ENCODE assay signal across 1 cellular context in the genomic region with DNA sequence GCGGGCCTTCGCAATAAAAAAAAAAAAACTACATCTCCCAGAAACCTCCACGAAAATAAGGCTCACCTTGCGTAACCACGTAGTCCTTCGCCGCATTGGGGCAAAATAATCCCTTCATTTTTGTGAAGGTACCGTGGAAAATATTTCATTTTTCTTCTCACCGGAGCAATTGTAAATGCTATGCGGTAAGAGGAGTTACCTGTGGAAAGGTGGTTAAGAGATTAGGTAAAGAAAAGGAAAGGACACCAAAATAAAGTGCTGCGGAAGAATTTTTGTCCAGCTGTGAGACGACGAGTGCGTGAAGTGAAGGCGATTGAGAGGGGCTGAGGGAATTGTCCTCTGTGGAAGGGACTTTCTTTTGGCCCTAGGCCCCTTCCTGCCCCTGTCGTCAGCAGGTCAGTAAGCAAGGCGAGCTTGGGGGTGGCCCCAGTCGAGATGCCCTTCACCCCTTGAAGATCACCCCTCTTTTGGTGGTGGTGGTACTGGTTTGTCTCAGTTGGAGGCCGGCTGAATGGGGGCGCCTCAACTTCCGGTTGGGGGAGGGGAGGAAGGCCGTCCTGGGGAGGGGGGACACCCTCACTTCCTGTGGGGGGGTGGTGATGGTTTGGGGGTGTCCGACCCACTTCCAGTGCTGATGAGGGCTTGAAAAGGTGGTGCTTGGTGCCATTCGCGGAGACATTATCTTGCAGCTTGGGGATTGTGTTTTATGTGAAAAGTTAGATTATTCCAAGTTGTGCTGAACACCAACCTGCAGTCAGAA.
TF ChIP-seq lines count a peak whose summit lies in the region.

A gene (plus strand): TSS at position 279 of the 760 bp plus-strand sequence. CDS start 37,520 bp downstream, outside the sequence.

TF ChIP-seq in HEK293, 187 proteins besides CTCF, POLR2A, EP300 and RAD21 (continued from another document and continues in another):
- TF ChIP-seq, protein P1, sequence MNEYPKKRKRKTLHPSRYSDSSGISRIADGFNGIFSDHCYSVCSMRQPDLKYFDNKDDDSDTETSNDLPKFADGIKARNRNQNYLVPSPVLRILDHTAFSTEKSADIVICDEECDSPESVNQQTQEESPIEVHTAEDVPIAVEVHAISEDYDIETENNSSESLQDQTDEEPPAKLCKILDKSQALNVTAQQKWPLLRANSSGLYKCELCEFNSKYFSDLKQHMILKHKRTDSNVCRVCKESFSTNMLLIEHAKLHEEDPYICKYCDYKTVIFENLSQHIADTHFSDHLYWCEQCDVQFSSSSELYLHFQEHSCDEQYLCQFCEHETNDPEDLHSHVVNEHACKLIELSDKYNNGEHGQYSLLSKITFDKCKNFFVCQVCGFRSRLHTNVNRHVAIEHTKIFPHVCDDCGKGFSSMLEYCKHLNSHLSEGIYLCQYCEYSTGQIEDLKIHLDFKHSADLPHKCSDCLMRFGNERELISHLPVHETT (tag by site-specific recombination; IDR thresholded peaks at IDR 0.05), result peak; percentile 99
- TF ChIP-seq ZNF169 (tag by site-specific recombination; IDR thresholded peaks at IDR 0.05) (no peak), ZNF423 (tag by site-specific recombination; IDR thresholded peaks at IDR 0.05) (no peak), ZNF529 (tag by site-specific recombination; IDR thresholded peaks at IDR 0.05; ENCODE audit: insufficient replicate concordance) (no peak), ZNF433 (tag by site-specific recombination; IDR thresholded peaks at IDR 0.05; ENCODE audit: low read depth) (no peak), ZSCAN30 (tag by site-specific recombination; IDR thresholded peaks at IDR 0.05) (0 out of 2 replicates have a peak, but pooled peaks have one; percentile 7), ZFP69B (tag by site-specific recombination; IDR thresholded peaks at IDR 0.05) (peak; percentile 89), KLF10 (tag by site-specific recombination; IDR thresholded peaks at IDR 0.05) (peak; percentile 50; the same call in 1 of the 2 replicates), ZNF624 (tag by site-specific recombination; IDR thresholded peaks at IDR 0.05) (no peak), OVOL3 (tag by site-specific recombination; IDR thresholded peaks at IDR 0.05) (peak; percentile 71), ZNF114 (tag by site-specific recombination; IDR thresholded peaks at IDR 0.05) (no peak), ZBTB48 (tag by site-specific recombination; IDR thresholded peaks at IDR 0.05) (peak; percentile 86), ZFP37 (tag by site-specific recombination; IDR thresholded peaks at IDR 0.05) (0 out of 2 replicates have a peak, but pooled peaks have one; percentile 42), IKZF3 (tag by site-specific recombination; IDR thresholded peaks at IDR 0.05) (0 out of 2 replicates have a peak, but pooled peaks have one; percentile 11), KLF1 (tag by site-specific recombination; IDR thresholded peaks at IDR 0.05) (0 out of 2 replicates have a peak, but pooled peaks have one; percentile 39), ZNF426 (tag by site-specific recombination; IDR thresholded peaks at IDR 0.05) (no peak), SALL2 (tag by site-specific recombination; IDR thresholded peaks at IDR 0.05; ENCODE audit: borderline replicate concordance) (no peak), EGR2 (tag by site-specific recombination; IDR thresholded peaks at IDR 0.05; ENCODE audit: low read depth) (peak; percentile 20; the same call in 1 of the 2 replicates), ZNF19 (tag by site-specific recombination; IDR thresholded peaks at IDR 0.05; ENCODE audit: low read depth) (no peak; the same call in 1 of the 2 replicates), ZNF629 (tag by site-specific recombination; IDR thresholded peaks at IDR 0.05) (peak; percentile 90), ZBTB7A (tag by site-specific recombination; IDR thresholded peaks at IDR 0.05; ENCODE audit: low read depth) (0 out of 2 replicates have a peak, but pooled peaks have one; percentile 66), SETDB1 (IDR thresholded peaks at IDR 0.05; ENCODE audit: insufficient read length, low read length) (no peak), ZNF677 (tag by site-specific recombination; IDR thresholded peaks at IDR 0.05) (no peak), ZNF214 (tag by site-specific recombination; IDR thresholded peaks at IDR 0.05; ENCODE audit: borderline replicate concordance) (peak; percentile 31; the same call in 1 of the 2 replicates), ZNF530 (tag by site-specific recombination; IDR thresholded peaks at IDR 0.05; ENCODE audit: low read depth) (no peak), ZNF311 (tag by site-specific recombination; IDR thresholded peaks at IDR 0.05; ENCODE audit: borderline replicate concordance) (no peak), ZNF558 (tag by site-specific recombination; IDR thresholded peaks at IDR 0.05) (peak; percentile 61; the same call in 1 of the 2 replicates), ZNF791 (tag by site-specific recombination; IDR thresholded peaks at IDR 0.05) (no peak), HOXD13 (CRISPR knock-in tag; IDR thresholded peaks at IDR 0.05; ENCODE audit: borderline replicate concordance) (no peak)
- TF ChIP-seq, protein P2, sequence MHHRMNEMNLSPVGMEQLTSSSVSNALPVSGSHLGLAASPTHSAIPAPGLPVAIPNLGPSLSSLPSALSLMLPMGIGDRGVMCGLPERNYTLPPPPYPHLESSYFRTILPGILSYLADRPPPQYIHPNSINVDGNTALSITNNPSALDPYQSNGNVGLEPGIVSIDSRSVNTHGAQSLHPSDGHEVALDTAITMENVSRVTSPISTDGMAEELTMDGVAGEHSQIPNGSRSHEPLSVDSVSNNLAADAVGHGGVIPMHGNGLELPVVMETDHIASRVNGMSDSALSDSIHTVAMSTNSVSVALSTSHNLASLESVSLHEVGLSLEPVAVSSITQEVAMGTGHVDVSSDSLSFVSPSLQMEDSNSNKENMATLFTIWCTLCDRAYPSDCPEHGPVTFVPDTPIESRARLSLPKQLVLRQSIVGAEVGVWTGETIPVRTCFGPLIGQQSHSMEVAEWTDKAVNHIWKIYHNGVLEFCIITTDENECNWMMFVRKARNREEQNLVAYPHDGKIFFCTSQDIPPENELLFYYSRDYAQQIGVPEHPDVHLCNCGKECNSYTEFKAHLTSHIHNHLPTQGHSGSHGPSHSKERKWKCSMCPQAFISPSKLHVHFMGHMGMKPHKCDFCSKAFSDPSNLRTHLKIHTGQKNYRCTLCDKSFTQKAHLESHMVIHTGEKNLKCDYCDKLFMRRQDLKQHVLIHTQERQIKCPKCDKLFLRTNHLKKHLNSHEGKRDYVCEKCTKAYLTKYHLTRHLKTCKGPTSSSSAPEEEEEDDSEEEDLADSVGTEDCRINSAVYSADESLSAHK (tag by site-specific recombination; IDR thresholded peaks at IDR 0.05), result peak; percentile 62; the same call in 1 of the 2 replicates
- TF ChIP-seq, protein P3, sequence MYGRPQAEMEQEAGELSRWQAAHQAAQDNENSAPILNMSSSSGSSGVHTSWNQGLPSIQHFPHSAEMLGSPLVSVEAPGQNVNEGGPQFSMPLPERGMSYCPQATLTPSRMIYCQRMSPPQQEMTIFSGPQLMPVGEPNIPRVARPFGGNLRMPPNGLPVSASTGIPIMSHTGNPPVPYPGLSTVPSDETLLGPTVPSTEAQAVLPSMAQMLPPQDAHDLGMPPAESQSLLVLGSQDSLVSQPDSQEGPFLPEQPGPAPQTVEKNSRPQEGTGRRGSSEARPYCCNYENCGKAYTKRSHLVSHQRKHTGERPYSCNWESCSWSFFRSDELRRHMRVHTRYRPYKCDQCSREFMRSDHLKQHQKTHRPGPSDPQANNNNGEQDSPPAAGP (tag by site-specific recombination; IDR thresholded peaks at IDR 0.05), result peak; percentile 92; the same call in 1 of the 2 replicates
- TF ChIP-seq, protein P4, sequence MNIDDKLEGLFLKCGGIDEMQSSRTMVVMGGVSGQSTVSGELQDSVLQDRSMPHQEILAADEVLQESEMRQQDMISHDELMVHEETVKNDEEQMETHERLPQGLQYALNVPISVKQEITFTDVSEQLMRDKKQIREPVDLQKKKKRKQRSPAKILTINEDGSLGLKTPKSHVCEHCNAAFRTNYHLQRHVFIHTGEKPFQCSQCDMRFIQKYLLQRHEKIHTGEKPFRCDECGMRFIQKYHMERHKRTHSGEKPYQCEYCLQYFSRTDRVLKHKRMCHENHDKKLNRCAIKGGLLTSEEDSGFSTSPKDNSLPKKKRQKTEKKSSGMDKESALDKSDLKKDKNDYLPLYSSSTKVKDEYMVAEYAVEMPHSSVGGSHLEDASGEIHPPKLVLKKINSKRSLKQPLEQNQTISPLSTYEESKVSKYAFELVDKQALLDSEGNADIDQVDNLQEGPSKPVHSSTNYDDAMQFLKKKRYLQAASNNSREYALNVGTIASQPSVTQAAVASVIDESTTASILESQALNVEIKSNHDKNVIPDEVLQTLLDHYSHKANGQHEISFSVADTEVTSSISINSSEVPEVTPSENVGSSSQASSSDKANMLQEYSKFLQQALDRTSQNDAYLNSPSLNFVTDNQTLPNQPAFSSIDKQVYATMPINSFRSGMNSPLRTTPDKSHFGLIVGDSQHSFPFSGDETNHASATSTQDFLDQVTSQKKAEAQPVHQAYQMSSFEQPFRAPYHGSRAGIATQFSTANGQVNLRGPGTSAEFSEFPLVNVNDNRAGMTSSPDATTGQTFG (tag by site-specific recombination; IDR thresholded peaks at IDR 0.05; ENCODE audit: borderline replicate concordance), result no peak
- TF ChIP-seq, protein P5, sequence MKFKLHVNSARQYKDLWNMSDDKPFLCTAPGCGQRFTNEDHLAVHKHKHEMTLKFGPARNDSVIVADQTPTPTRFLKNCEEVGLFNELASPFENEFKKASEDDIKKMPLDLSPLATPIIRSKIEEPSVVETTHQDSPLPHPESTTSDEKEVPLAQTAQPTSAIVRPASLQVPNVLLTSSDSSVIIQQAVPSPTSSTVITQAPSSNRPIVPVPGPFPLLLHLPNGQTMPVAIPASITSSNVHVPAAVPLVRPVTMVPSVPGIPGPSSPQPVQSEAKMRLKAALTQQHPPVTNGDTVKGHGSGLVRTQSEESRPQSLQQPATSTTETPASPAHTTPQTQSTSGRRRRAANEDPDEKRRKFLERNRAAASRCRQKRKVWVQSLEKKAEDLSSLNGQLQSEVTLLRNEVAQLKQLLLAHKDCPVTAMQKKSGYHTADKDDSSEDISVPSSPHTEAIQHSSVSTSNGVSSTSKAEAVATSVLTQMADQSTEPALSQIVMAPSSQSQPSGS (tag by site-specific recombination; IDR thresholded peaks at IDR 0.05; ENCODE audit: low read depth), result peak; percentile 63
- TF ChIP-seq, protein P6, sequence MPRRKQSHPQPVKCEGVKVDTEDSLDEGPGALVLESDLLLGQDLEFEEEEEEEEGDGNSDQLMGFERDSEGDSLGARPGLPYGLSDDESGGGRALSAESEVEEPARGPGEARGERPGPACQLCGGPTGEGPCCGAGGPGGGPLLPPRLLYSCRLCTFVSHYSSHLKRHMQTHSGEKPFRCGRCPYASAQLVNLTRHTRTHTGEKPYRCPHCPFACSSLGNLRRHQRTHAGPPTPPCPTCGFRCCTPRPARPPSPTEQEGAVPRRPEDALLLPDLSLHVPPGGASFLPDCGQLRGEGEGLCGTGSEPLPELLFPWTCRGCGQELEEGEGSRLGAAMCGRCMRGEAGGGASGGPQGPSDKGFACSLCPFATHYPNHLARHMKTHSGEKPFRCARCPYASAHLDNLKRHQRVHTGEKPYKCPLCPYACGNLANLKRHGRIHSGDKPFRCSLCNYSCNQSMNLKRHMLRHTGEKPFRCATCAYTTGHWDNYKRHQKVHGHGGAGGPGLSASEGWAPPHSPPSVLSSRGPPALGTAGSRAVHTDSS (tag by site-specific recombination; IDR thresholded peaks at IDR 0.05), result peak; percentile 34; the same call in 1 of the 2 replicates
- TF ChIP-seq, protein P7, sequence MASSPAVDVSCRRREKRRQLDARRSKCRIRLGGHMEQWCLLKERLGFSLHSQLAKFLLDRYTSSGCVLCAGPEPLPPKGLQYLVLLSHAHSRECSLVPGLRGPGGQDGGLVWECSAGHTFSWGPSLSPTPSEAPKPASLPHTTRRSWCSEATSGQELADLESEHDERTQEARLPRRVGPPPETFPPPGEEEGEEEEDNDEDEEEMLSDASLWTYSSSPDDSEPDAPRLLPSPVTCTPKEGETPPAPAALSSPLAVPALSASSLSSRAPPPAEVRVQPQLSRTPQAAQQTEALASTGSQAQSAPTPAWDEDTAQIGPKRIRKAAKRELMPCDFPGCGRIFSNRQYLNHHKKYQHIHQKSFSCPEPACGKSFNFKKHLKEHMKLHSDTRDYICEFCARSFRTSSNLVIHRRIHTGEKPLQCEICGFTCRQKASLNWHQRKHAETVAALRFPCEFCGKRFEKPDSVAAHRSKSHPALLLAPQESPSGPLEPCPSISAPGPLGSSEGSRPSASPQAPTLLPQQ (tag by site-specific recombination; IDR thresholded peaks at IDR 0.05), result peak; percentile 10
- TF ChIP-seq, protein P8, sequence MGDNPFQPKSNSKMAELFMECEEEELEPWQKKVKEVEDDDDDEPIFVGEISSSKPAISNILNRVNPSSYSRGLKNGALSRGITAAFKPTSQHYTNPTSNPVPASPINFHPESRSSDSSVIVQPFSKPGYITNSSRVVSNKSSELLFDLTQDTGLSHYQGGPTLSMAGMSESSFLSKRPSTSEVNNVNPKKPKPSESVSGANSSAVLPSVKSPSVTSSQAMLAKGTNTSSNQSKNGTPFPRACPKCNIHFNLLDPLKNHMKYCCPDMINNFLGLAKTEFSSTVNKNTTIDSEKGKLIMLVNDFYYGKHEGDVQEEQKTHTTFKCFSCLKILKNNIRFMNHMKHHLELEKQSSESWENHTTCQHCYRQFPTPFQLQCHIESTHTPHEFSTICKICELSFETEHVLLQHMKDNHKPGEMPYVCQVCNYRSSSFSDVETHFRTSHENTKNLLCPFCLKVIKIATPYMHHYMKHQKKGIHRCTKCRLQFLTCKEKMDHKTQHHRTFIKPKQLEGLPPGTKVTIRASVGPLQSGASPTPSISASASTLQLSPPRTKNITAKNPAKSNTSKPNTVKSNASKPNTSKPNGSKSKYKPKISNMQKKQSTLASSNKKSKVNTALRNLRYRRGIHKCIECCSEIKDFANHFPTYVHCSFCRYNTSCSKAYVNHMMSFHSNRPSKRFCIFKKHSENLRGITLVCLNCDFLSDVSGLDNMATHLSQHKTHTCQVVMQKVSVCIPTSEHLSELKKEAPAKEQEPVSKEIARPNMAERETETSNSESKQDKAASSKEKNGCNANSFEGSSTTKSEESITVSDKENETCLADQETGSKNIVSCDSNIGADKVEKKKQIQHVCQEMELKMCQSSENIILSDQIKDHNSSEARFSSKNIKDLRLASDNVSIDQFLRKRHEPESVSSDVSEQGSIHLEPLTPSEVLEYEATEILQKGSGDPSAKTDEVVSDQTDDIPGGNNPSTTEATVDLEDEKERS (tag by site-specific recombination; IDR thresholded peaks at IDR 0.05), result no peak
- TF ChIP-seq, protein P9, sequence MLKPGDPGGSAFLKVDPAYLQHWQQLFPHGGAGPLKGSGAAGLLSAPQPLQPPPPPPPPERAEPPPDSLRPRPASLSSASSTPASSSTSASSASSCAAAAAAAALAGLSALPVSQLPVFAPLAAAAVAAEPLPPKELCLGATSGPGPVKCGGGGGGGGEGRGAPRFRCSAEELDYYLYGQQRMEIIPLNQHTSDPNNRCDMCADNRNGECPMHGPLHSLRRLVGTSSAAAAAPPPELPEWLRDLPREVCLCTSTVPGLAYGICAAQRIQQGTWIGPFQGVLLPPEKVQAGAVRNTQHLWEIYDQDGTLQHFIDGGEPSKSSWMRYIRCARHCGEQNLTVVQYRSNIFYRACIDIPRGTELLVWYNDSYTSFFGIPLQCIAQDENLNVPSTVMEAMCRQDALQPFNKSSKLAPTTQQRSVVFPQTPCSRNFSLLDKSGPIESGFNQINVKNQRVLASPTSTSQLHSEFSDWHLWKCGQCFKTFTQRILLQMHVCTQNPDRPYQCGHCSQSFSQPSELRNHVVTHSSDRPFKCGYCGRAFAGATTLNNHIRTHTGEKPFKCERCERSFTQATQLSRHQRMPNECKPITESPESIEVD (tag by site-specific recombination; IDR thresholded peaks at IDR 0.05), result peak; percentile 26; the same call in 1 of the 2 replicates
